In the genomic region with DNA sequence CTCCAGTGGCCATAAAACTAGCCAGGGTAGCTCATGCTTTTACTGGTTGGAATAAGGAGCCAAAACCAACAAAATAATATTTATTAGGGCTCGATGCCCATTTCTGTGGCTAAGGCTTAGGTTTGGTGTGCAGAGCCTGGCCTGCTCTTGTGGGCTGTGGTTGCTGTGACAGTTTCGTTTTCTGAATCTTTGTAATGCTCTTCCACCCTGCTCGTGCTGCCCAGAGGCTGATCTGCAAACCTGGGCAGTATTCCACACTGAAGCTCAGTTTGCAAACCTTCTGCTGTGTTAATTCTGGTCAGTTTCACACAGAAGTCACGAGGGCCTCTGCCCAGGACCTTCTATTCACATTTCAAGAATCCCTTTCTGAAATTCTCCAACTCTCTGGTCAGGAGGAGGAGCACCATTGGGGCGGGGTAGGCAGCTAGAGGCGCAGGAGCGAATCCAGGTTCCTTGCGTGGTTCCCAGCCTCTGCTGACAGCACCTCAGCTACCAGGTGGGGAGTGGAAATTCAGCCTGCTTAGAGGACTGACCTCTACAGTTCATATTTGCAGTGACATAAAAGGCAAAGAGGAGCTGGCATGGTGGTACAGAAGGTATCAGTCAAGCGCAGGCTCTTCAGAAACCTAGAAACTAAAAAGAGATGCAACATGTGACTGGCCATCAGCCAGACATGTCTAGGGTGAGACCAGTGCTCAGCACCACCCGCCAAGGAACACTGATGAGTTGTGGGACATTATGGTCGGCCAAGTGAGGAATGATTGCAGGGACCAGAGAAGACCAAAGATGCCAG, we compare ENCODE assay signal across 11 cellular contexts. TPM values are rescaled to one million over a fixed set of nuclear protein-coding genes. Genes with fewer than 3 reads are reported as not detected.
DNase-seq lines count a peak whose midpoint lies in the region; ATAC-seq and TF ChIP-seq lines count a peak whose summit lies in the region.
"Had no signal": no experiment of that assay in that cellular context is flagged by ENCODE, and none has a peak within 500 bp of the region (broad histone marks: within the 10 kb centered on the region; RNA-seq: fewer than 3 reads in every experiment).

No MANE protein-coding gene starts in this region.

- H3K27ac ChIP-seq in ascending aorta: peak overlapping the region; percentile 25 to 68
- peak overlapping the region; percentile 61 to 67 for H3K27ac ChIP-seq in liver (ENCODE audit: low read depth in 1 of 2, low read length in 2 of 2)

- no peak overlapping the region for H3K4me3 Mint-ChIP-seq in Caco-2 (ENCODE audit: unreplicated experiment)
- peak overlapping the region in 1 of 10 donors; percentile 24 for H3K4me3 Mint-ChIP-seq in naive thymus-derived CD8-positive, alpha-beta T cell

- no peaks in the 10 kb centered on the region for H3K9me3 ChIP-seq in Caco-2
- no peaks in the 10 kb centered on the region for H3K9me3 ChIP-seq in ascending aorta
- no peaks in the 10 kb centered on the region for H3K9me3 ChIP-seq in liver (ENCODE audit: control insufficient read depth in 4 of 4, low read length in 3 of 4)

- H3K27me3 ChIP-seq in Caco-2 (replicated peaks; ENCODE audit: control insufficient read depth, insufficient read depth, low read length) (no peaks in the 10 kb centered on the region), ascending aorta (no peaks in the 10 kb centered on the region), liver (ENCODE audit: control insufficient read depth in 4 of 4, insufficient read depth in 4 of 4, low read length in 3 of 4) (no peaks in the 10 kb centered on the region)

- peak; percentile 43 to 52 for TF ChIP-seq RAD21 in liver (IDR thresholded peaks at IDR 0.05)

- peaks cover 57% of the 10 kb centered on the region for H3K36me3 Mint-ChIP-seq in Caco-2 (ENCODE audit: insufficient read depth, unreplicated experiment)
- H3K36me3 Mint-ChIP-seq in naive thymus-derived CD8-positive, alpha-beta T cell: peaks cover 0 to 27% (median 7%) of the 10 kb centered on the region in 3 donors

- H3K4me1 ChIP-seq in Caco-2 (peaks cover 2% of the 10 kb centered on the region; the same call in 1 of the 2 replicates), ascending aorta (peaks cover 4 to 17% of the 10 kb centered on the region in 2 donors), liver (ENCODE audit: control insufficient read depth in 4 of 4, insufficient read depth in 4 of 4, low read length in 3 of 4) (peaks cover 0 to 28% (median 21%) of the 10 kb centered on the region in 4 donors)

- CTCF ChIA-PET in Caco-2 (lab: Charles Lee): interaction anchor here (1.0 to 2.3 kb wide), 2 partner anchors 20 to 191 kb away, joined by 3 to 11 read pairs; no protein-coding TSS in a partner anchor

- WGBS in liver: 46% methylated on average over 11 of the region's 11 CpGs

- no peaks in the 10 kb centered on the region for H3K4me1 Mint-ChIP-seq in Caco-2 (ENCODE audit: low read depth, unreplicated experiment)
- H3K4me1 Mint-ChIP-seq in naive thymus-derived CD8-positive, alpha-beta T cell: peaks cover 0 to 20% (median 7%) of the 10 kb centered on the region in 4 donors

- BruUV-seq in Caco-2 (replicated peaks; lab: Mats Ljungman, UMichigan): no TSS peak

- H3K9me3 Mint-ChIP-seq in Caco-2 (ENCODE audit: unreplicated experiment): no peaks in the 10 kb centered on the region
- no peaks in the 10 kb centered on the region for H3K9me3 Mint-ChIP-seq in naive thymus-derived CD8-positive, alpha-beta T cell

- peak overlapping the region; percentile 17 for H3K27ac Mint-ChIP-seq in Caco-2 (ENCODE audit: unreplicated experiment)
- peak overlapping the region in 5 of 10 donors; percentile 29 to 85 (median 52) for H3K27ac Mint-ChIP-seq in naive thymus-derived CD8-positive, alpha-beta T cell

- intact Hi-C loops in Caco-2 (cut with micrococcal nuclease; ENCODE audit: unreplicated experiment): no loop called here
- intact Hi-C loops in ascending aorta (cut with DNase I): loop anchor here (5.0 kb wide), 1 partner anchor 155 kb away; a partner anchor contains a TSS

- H3K9ac ChIP-seq in liver (ENCODE audit: low read depth in 1 of 2, low read length in 2 of 2): peak overlapping the region in 1 of 2 donors; percentile 8

- H3K36me3 ChIP-seq in Caco-2 (ENCODE audit: control insufficient read depth, insufficient read depth, low read length) (no peaks in the 10 kb centered on the region), ascending aorta (peaks cover 14 to 19% of the 10 kb centered on the region in 2 donors), liver (ENCODE audit: control insufficient read depth in 4 of 4, insufficient read depth in 3 of 4, low read depth in 1 of 4, low read length in 3 of 4) (peaks cover 4 to 16% (median 12%) of the 10 kb centered on the region in 4 donors)

- POLR2A ChIA-PET in Caco-2 (lab: Charles Lee): interaction anchor here (0.6 kb wide), 1 partner anchor 189 kb away, joined by 4 read pairs; no protein-coding TSS in a partner anchor
- POLR2A ChIA-PET in naive thymus-derived CD8-positive, alpha-beta T cell (lab: Charles Lee): no interaction called here

- DNase-seq in Caco-2: peak in 1 of 2 experiments; percentile 37
- DNase-seq in ascending aorta (ENCODE audit: low spot score in 2 of 2): no peak
- DNase-seq in activated CD4-positive, alpha-beta T cell treated with anti-CD3 and anti-CD28 coated beads, Interleukin-2, amount 50 U/mL, for 4 hours: no peak
- no peak for DNase-seq in NCI-H1417 (lab: John Stamatoyannopoulos, UW)
- DNase-seq in naive thymus-derived CD8-positive, alpha-beta T cell: no peak
- no peak for DNase-seq in NCI-H526 (lab: John Stamatoyannopoulos, UW)
- DNase-seq: trophoblast cell had no signal

- no peak overlapping the region for H3K4me3 ChIP-seq in Caco-2 (ENCODE audit: low read depth, low read length)
- peak overlapping the region in 1 of 2 donors; percentile 49 for H3K4me3 ChIP-seq in ascending aorta
- peak overlapping the region; percentile 5 to 55 (median 44) for H3K4me3 ChIP-seq in liver (ENCODE audit: low read depth in 1 of 3, low read length in 3 of 3)

- ATAC-seq in GM21526 (IDR thresholded peaks at IDR 0.05; ENCODE audit: low FRiP score, unreplicated experiment): peak; percentile 51
- no peak for ATAC-seq in naive thymus-derived CD8-positive, alpha-beta T cell
- ATAC-seq: HCT116 had no signal

- no peak for TF ChIP-seq CTCF in Caco-2 (IDR thresholded peaks at IDR 0.05; ENCODE audit: insufficient read depth in 1 of 2, low read depth in 1 of 2, low read length in 1 of 2, severe bottlenecking in 1 of 2, unreplicated experiment in 1 of 2)
- no peak for TF ChIP-seq CTCF in ascending aorta (IDR thresholded peaks at IDR 0.05)
- no peak for TF ChIP-seq CTCF in liver (IDR thresholded peaks at IDR 0.05; ENCODE audit: low read depth, low read length, missing input control)

- no peaks in the 10 kb centered on the region for H3K27me3 Mint-ChIP-seq in Caco-2 (ENCODE audit: insufficient read depth, unreplicated experiment)
- no peaks in the 10 kb centered on the region for H3K27me3 Mint-ChIP-seq in naive thymus-derived CD8-positive, alpha-beta T cell

TF ChIP-seq in liver, 16 proteins besides CTCF, POLR2A, EP300 and RAD21:
- TF ChIP-seq, protein P1, sequence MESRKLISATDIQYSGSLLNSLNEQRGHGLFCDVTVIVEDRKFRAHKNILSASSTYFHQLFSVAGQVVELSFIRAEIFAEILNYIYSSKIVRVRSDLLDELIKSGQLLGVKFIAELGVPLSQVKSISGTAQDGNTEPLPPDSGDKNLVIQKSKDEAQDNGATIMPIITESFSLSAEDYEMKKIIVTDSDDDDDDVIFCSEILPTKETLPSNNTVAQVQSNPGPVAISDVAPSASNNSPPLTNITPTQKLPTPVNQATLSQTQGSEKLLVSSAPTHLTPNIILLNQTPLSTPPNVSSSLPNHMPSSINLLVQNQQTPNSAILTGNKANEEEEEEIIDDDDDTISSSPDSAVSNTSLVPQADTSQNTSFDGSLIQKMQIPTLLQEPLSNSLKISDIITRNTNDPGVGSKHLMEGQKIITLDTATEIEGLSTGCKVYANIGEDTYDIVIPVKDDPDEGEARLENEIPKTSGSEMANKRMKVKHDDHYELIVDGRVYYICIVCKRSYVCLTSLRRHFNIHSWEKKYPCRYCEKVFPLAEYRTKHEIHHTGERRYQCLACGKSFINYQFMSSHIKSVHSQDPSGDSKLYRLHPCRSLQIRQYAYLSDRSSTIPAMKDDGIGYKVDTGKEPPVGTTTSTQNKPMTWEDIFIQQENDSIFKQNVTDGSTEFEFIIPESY (IDR thresholded peaks at IDR 0.05): peak; percentile 30
- TF ChIP-seq RXRA (IDR thresholded peaks at IDR 0.05): peak; percentile 18 to 49
- no peak for TF ChIP-seq GABPA (IDR thresholded peaks at IDR 0.05 in 1 of 2, conservative IDR thresholded peaks at IDR 0.05 in 1 of 2)
- peak; percentile 17 to 20 for TF ChIP-seq HNF4A (conservative IDR thresholded peaks at IDR 0.05)
- no peak for TF ChIP-seq EGR1 (IDR thresholded peaks at IDR 0.05; ENCODE audit: low read depth in 2 of 2)
- TF ChIP-seq, protein P2, sequence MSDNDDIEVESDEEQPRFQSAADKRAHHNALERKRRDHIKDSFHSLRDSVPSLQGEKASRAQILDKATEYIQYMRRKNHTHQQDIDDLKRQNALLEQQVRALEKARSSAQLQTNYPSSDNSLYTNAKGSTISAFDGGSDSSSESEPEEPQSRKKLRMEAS (IDR thresholded peaks at IDR 0.05): no peak
- peak; percentile 70 for TF ChIP-seq YY1 (IDR thresholded peaks at IDR 0.05)
- TF ChIP-seq HNF4G (IDR thresholded peaks at IDR 0.05): no peak
- no peak for TF ChIP-seq NR2F2 (IDR thresholded peaks at IDR 0.05)

RNA-seq across cellular contexts. Expression of a gene that starts 14.3 kb away (rescaled TPM):
- 0.18 and 0.51 TPM in 2 replicates for total RNA-seq in Caco-2 (2022)
- not detected for total RNA-seq in ascending aorta
- total RNA-seq in liver: not detected
- polyA plus RNA-seq in liver: not detected
- total RNA-seq in naive thymus-derived CD8-positive, alpha-beta T cell: under 1 TPM; 0.38 to 0.47 TPM
- polyA plus RNA-seq in naive thymus-derived CD8-positive, alpha-beta T cell: not detected
- total RNA-seq: kidney epithelial cell had no signal

RNA-seq across cellular contexts. Expression of a gene that starts 18.9 kb away (rescaled TPM):
- 3.4 and 4.5 TPM in 2 replicates for total RNA-seq in Caco-2 (2022)
- total RNA-seq in ascending aorta: 26.3 TPM
- under 1 TPM; 0.33 to 0.50 TPM for total RNA-seq in liver
- polyA plus RNA-seq in liver: under 1 TPM; 0.10 to 0.37 TPM
- total RNA-seq in naive thymus-derived CD8-positive, alpha-beta T cell: 1 to 10 TPM; 3.7 to 4.5 TPM
- polyA plus RNA-seq in naive thymus-derived CD8-positive, alpha-beta T cell: 1 to 10 TPM; 1.8 to 3.2 (median 1.9) TPM

RNA-seq across cellular contexts. Expression of a gene that starts 26.4 kb away (rescaled TPM):
- total RNA-seq in Caco-2 (2022): 98.4 and 105 TPM in 2 replicates
- total RNA-seq in ascending aorta: 21.3 TPM
- total RNA-seq in liver: 10 to 100 TPM; 11.0 to 14.8 TPM
- polyA plus RNA-seq in liver: 10 to 100 TPM; 10.5 to 11.2 TPM
- total RNA-seq in naive thymus-derived CD8-positive, alpha-beta T cell: 10 to 100 TPM; 10.8 to 12.8 TPM
- polyA plus RNA-seq in naive thymus-derived CD8-positive, alpha-beta T cell: 1 to 10 TPM; 1.1 to 1.8 (median 1.4) TPM

RNA-seq across cellular contexts. Expression of a gene that starts 38.4 kb away (rescaled TPM):
- total RNA-seq in Caco-2 (2022): 67.5 and 74.7 TPM in 2 replicates
- total RNA-seq in ascending aorta: 0.53 TPM
- 10 to 100 TPM in 1 of 2 donors, under 1 TPM in 1; 0.17 to 11.0 TPM for total RNA-seq in liver
- 1 to 10 TPM in 1 of 2 donors, under 1 TPM in 1; 0.10 to 1.6 TPM for polyA plus RNA-seq in liver
- total RNA-seq in naive thymus-derived CD8-positive, alpha-beta T cell: 1 to 10 TPM; 1.3 to 1.4 TPM
- under 1 TPM; 0.19 to 0.49 (median 0.34) TPM for polyA plus RNA-seq in naive thymus-derived CD8-positive, alpha-beta T cell
